5 cellular contexts compared by ENCODE assay signal in genomic region chr17:12193336-12193735, GRCh38.
"Had no signal": no experiment of that assay in that cellular context is flagged by ENCODE, and none has a peak within 500 bp of the region (broad histone marks: within the 10 kb centered on the region; RNA-seq: fewer than 3 reads in every experiment).

No MANE protein-coding gene starts in this region.

- H2AFZ ChIP-seq: GM23248 had no signal

- H3K4me3 ChIP-seq: GM23248 had no signal

- H3K27ac ChIP-seq: GM23248 had no signal

- DNase-seq: GM23248, GOT3, H7, HCEC 1CT, IMR-90 had no signal

- H3K9ac ChIP-seq: GM23248 had no signal
